In the genomic region with DNA sequence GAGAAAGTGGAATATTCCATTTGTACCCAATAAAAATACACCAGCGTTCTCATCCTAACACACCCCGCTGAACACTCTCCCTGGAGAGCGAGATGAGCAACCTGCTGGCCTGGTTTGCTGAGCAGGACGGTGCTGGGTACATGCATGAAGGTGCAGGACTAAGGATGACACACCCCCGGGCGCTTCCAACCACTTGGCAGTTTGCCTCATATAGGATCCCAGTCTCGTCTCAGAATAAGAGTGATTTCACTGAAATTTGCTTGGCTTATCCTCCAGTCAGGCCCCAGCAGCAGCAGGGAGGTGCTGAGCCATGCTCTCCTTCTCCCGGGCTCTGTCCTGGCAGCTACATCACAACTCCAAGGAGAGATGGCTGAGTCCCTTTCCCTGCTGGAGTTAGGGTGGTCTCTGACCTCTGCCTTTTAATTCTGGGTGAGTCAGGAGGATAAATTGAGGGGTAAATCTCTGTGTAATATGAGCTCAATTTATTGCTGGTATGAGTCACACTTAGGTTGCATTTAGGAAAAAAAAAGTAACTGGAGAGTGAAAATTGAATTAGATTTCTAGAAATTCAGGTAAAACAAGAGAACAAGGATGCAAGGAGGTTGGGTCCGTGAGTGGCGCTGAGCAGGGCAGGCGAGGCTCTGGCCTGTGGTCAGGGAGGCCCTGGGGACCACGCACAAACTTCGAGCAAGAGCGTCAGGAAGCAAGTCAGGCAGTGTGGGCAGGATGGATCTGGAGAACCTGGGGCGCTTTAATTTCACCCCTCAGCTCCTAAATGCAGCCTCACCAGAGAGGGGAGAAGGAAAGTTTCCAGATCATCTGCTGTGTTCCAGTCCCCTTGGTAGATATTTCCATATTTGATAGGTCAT, we compare ENCODE assay signal across 19 cellular contexts.
DNase-seq lines count a peak whose midpoint lies in the region; ATAC-seq, FAIRE-seq and TF ChIP-seq lines count a peak whose summit lies in the region.
"Had no signal": no experiment of that assay in that cellular context is flagged by ENCODE, and none has a peak within 500 bp of the region (broad histone marks: within the 10 kb centered on the region; RNA-seq: fewer than 3 reads in every experiment).

No MANE protein-coding gene starts in this region.

- no peak overlapping the region for H3K18ac ChIP-seq in trophoblast cell (ENCODE audit: low read length)

- H2AK5ac ChIP-seq in trophoblast cell (ENCODE audit: low read length), result no peak overlapping the region

- H3K14ac ChIP-seq in trophoblast cell (ENCODE audit: low read length), result no peak overlapping the region

- no peaks in the 10 kb centered on the region for H3K27me3 ChIP-seq in trophoblast cell (ENCODE audit: insufficient read depth, low read length)

- no peak overlapping the region for H3K4me2 ChIP-seq in trophoblast cell (ENCODE audit: low read length)

- no peak overlapping the region for H4K12ac ChIP-seq in trophoblast cell (ENCODE audit: low read depth, low read length)

- DNase-seq in H54 (ENCODE audit: insufficient read length, low spot score) (peak; percentile 24), NCI-H69 (lab: John Stamatoyannopoulos, UW) (peak; percentile 29), epithelial cell of esophagus (ENCODE audit: low read depth) (peak; percentile 11), trophoblast cell (no peak), H4 (ENCODE audit: low spot score) (no peak), ureter (ENCODE audit: low spot score) (no peak)
- DNase-seq: AML-193, Caco-2, DMS153, IMR-90, Kasumi-1, NCI-H1417 treated with DMSO at 0.1 percent for 48 hours, NCI-H2029 treated with DMSO at 0.1 percent for 48 hours, NCI-H510A, SIG-M5 had no signal

- peaks cover 9% of the 10 kb centered on the region for H3K9me3 ChIP-seq in trophoblast cell (ENCODE audit: insufficient read depth, low read depth, low read length)
- H3K9me3 ChIP-seq: Caco-2, HAP-1 had no signal

- no peak overlapping the region for H2BK12ac ChIP-seq in trophoblast cell (ENCODE audit: low read length)

- no peak overlapping the region for H4K91ac ChIP-seq in trophoblast cell (ENCODE audit: low read depth, low read length)

- no peak for TF ChIP-seq CTCF in epithelial cell of esophagus (IDR thresholded peaks at IDR 0.05; ENCODE audit: insufficient read depth, low read depth, low read length, missing control alignments)

- no peaks in the 10 kb centered on the region for H3K79me1 ChIP-seq in trophoblast cell (ENCODE audit: low read length)

- no peak overlapping the region for H3K27ac ChIP-seq in trophoblast cell (ENCODE audit: low read depth, low read length)

- H4K8ac ChIP-seq in trophoblast cell (ENCODE audit: low read depth, low read length), result no peak overlapping the region

- no CpG with 5 or more reads among the region's 15 CpGs for WGBS in trophoblast cell (ENCODE audit: extremely low coverage, insufficient coverage, insufficient read length)

- H3K4me3 ChIP-seq in epithelial cell of esophagus (ENCODE audit: low read length), result no peak overlapping the region
- peak overlapping the region; percentile 36 for H3K4me3 ChIP-seq in trophoblast cell (ENCODE audit: low read depth, low read length)
- H3K4me3 ChIP-seq: HAP-1 had no signal

- no peak overlapping the region for H3K4ac ChIP-seq in trophoblast cell (ENCODE audit: low read depth, low read length)

- TF ChIP-seq POLR2A in H54 (IDR thresholded peaks at IDR 0.05; ENCODE audit: low read depth, low read length), result no peak

- no peaks in the 10 kb centered on the region for H3K4me1 ChIP-seq in trophoblast cell (ENCODE audit: control insufficient read depth in 1 of 2, insufficient read depth in 2 of 2, low read length in 2 of 2)
- H3K4me1 ChIP-seq: Caco-2, HAP-1 had no signal

- no peaks in the 10 kb centered on the region for H3K79me2 ChIP-seq in trophoblast cell (ENCODE audit: control insufficient read depth, insufficient read depth, low read length, poor library complexity)

- no peaks in the 10 kb centered on the region for H3K36me3 ChIP-seq in trophoblast cell (ENCODE audit: control insufficient read depth in 1 of 2, insufficient read depth in 2 of 2, low read length in 2 of 2)
- H3K36me3 ChIP-seq: HAP-1 had no signal

- no peak overlapping the region for H2BK5ac ChIP-seq in trophoblast cell (ENCODE audit: low read depth, low read length, poor library complexity)

- H3K23ac ChIP-seq in trophoblast cell (ENCODE audit: low read length), result no peak overlapping the region

- H2AFZ ChIP-seq in trophoblast cell (ENCODE audit: insufficient read depth, low read length, poor library complexity), result no peak overlapping the region

- ATAC-seq in GM21423 (IDR thresholded peaks at IDR 0.05; ENCODE audit: unreplicated experiment), result no peak

- peak; percentile 53 for FAIRE-seq in H54 (lab: Jason Lieb, UNC)
- FAIRE-seq: GM19239, RCC 7860 had no signal

- H3K9ac ChIP-seq in trophoblast cell (ENCODE audit: low read length), result no peak overlapping the region

- no peak overlapping the region for H2BK120ac ChIP-seq in trophoblast cell (ENCODE audit: insufficient read depth, low read length, poor library complexity)

Comparison
In these comparisons a context has a peak if more than half of its experiments do, and no peak if none do; other contexts are left out.
1. DNase-seq: peak in H54 (single experiment), NCI-H69 (single experiment) and epithelial cell of esophagus (single experiment); none in trophoblast cell (0 of 2), H4 (single experiment) and ureter (single experiment).